ENCODE assay signal across 8 cellular contexts in the genomic region with DNA sequence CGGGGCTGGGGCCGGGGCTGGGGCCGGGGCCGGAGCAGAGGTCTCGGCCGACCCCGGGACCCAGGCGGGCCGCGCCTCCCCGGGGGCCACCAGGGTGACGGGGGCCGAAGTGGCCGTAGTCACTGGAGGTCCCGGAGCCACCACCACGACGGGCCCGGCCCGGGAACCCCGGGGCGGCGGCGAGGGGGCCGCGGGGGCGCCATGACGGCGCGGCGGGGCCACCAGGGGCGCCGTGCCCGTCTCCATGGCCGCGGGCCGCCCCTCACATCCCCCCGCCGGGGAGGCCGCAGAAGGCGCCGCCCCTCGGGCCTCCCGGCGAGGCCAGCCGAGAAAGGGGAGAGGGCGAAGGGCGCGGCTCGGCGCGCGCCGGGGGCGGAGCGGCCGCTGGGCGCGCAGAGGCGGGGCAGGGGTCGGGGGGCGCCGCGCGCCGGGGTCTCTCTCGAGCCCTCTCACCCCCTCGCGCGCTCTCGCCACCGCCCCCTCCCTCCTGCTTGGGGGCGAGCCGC. TPM values are rescaled to one million over a fixed set of nuclear protein-coding genes. Genes with fewer than 3 reads are reported as not detected.
DNase-seq lines count a peak whose midpoint lies in the region; ATAC-seq, FAIRE-seq and TF ChIP-seq lines count a peak whose summit lies in the region.

No MANE protein-coding gene starts in this region.

- no peaks in the 10 kb centered on the region for H3K27me3 ChIP-seq in astrocyte (ENCODE audit: insufficient read depth, low read length)

- peak overlapping the region; percentile 89 for H3K4me3 Mint-ChIP-seq in astrocyte (ENCODE audit: unreplicated experiment)

- peak overlapping the region; percentile 76 for H3K4me3 ChIP-seq in astrocyte (ENCODE audit: insufficient read depth, low read depth, low read length)
- peak overlapping the region; percentile 80 for H3K4me3 ChIP-seq in mesodermal cell (ENCODE audit: extremely low read depth, insufficient read depth, low read length, poor library complexity, severe bottlenecking)

- H3K4me1 ChIP-seq in astrocyte (ENCODE audit: insufficient read depth, low read length) (peaks cover 20% of the 10 kb centered on the region), mesodermal cell (ENCODE audit: control insufficient read depth, insufficient read depth, low read length, poor library complexity, severe bottlenecking) (peaks cover 9% of the 10 kb centered on the region)

- H3K9me3 Mint-ChIP-seq in astrocyte (ENCODE audit: unreplicated experiment) = no peaks in the 10 kb centered on the region

- no peaks in the 10 kb centered on the region for H3K27me3 Mint-ChIP-seq in astrocyte (ENCODE audit: low read depth, unreplicated experiment)

- no peak for FAIRE-seq in astrocyte (lab: Jason Lieb, UNC)

- TF ChIP-seq CTCF in astrocyte (IDR thresholded peaks at IDR 0.05; ENCODE audit: insufficient read depth, low read depth, low read length) = no peak

- peaks cover 26% of the 10 kb centered on the region for H3K4me1 Mint-ChIP-seq in astrocyte (ENCODE audit: low read depth, unreplicated experiment)

- H3K27ac Mint-ChIP-seq in astrocyte (ENCODE audit: unreplicated experiment) = no peak overlapping the region

- ATAC-seq in GM18867 (IDR thresholded peaks at IDR 0.05; ENCODE audit: unreplicated experiment) (peak; percentile 9), HG03097 (IDR thresholded peaks at IDR 0.05; ENCODE audit: low FRiP score, unreplicated experiment) (peak; percentile 9)

- peaks cover 3% of the 10 kb centered on the region for H3K36me3 ChIP-seq in astrocyte (ENCODE audit: insufficient read depth, low read length)
- peaks cover 16% of the 10 kb centered on the region for H3K36me3 ChIP-seq in mesodermal cell (ENCODE audit: control insufficient read depth, insufficient read depth, low read length)

- H4K20me1 ChIP-seq in astrocyte (ENCODE audit: insufficient read depth, low read length) = peaks cover 46% of the 10 kb centered on the region

- H3K27ac ChIP-seq in astrocyte (ENCODE audit: low read depth, low read length) (peak overlapping the region; percentile 58), mesodermal cell (ENCODE audit: low read depth, low read length, severe bottlenecking) (peak overlapping the region; percentile 53)

- 0 to 1% methylated on average over 20 to 31 of the region's 73 CpGs for WGBS in mesodermal cell (ENCODE audit: insufficient coverage in 2 of 2), 2 experiments

- H3K9me3 ChIP-seq in astrocyte (ENCODE audit: insufficient read depth, low read depth, low read length) (no peaks in the 10 kb centered on the region), mesodermal cell (ENCODE audit: control insufficient read depth, low read length) (no peaks in the 10 kb centered on the region)

- peak overlapping the region; percentile 85 for H3K9ac ChIP-seq in astrocyte (ENCODE audit: low read length)

- no peak overlapping the region for H2AFZ ChIP-seq in astrocyte (ENCODE audit: low read depth, low read length)

- peak overlapping the region; percentile 99 for H3K4me2 ChIP-seq in astrocyte (ENCODE audit: low read length)

- H3K36me3 Mint-ChIP-seq in astrocyte (ENCODE audit: low read depth, unreplicated experiment) = peaks cover 6% of the 10 kb centered on the region

- peaks cover 50% of the 10 kb centered on the region for H3K79me2 ChIP-seq in astrocyte (ENCODE audit: insufficient read depth, low read length)

- DNase-seq in astrocyte (ENCODE audit: low read depth) = no peak
- no peak for DNase-seq in DMS 273 treated with DMSO at 0.1 percent for 48 hours (lab: John Stamatoyannopoulos, UW)
- no peak for DNase-seq in islet precursor cell
- DNase-seq in GOT3 (lab: John Stamatoyannopoulos, UW) = no peak
- DNase-seq in SHP77 treated with DMSO at 0.1 percent for 48 hours (lab: John Stamatoyannopoulos, UW) = no peak

RNA-seq across cellular contexts. Expression of a gene that starts 0.3 kb away (rescaled TPM):
- 50.3 and 50.8 TPM in 2 replicates for total RNA-seq in astrocyte
- polyA plus RNA-seq in mesodermal cell (2013, experiment 1 of 2) = 29.0 TPM
- polyA plus RNA-seq in mesodermal cell (2013, experiment 2 of 2) = 24.5 TPM

RNA-seq across cellular contexts. Expression of a gene that starts 4.6 kb away (rescaled TPM):
- not detected in 2 replicates for total RNA-seq in astrocyte
- polyA plus RNA-seq in mesodermal cell (2013, experiment 1 of 2) = 0.92 TPM
- 1.0 TPM for polyA plus RNA-seq in mesodermal cell (2013, experiment 2 of 2)

RNA-seq across cellular contexts. Expression of a gene that starts 12.4 kb away (rescaled TPM):
- 0.48 and 0.96 TPM in 2 replicates for total RNA-seq in astrocyte
- polyA plus RNA-seq in mesodermal cell (2013, experiment 1 of 2) = 1.6 TPM
- polyA plus RNA-seq in mesodermal cell (2013, experiment 2 of 2) = 2.2 TPM

RNA-seq across cellular contexts. Expression of a gene that starts 14.9 kb away (rescaled TPM):
- total RNA-seq in astrocyte = 58.8 TPM in 2 replicates
- polyA plus RNA-seq in mesodermal cell (2013, experiment 1 of 2) = 30.5 TPM
- polyA plus RNA-seq in mesodermal cell (2013, experiment 2 of 2) = 32.0 TPM

RNA-seq across cellular contexts. Expression of a gene that starts 25.2 kb away (rescaled TPM):
- 16.0 and 19.5 TPM in 2 replicates for total RNA-seq in astrocyte
- 18.9 TPM for polyA plus RNA-seq in mesodermal cell (2013, experiment 1 of 2)
- polyA plus RNA-seq in mesodermal cell (2013, experiment 2 of 2) = 14.7 TPM
